ENCODE assay signal across 34 cellular contexts in the genomic region with DNA sequence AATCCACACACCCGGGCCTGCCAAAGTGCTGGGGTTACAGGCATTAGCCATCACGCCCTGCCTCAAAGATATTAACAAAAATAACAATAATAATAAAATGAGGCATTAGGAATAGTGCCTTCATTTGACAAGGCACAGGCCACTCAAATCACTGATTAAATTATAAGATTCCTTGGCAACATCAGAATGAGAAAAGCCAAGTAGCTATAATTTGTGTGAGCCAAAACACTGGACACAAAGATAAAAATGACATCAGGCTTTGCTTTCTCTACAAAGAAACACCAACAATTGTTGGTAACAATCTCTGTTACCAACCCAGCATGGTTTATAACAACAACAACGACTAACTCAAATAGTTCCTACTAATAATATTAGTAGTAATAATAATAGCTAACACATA.
"Had no signal": no experiment of that assay in that cellular context is flagged by ENCODE, and none has a peak within 500 bp of the region (broad histone marks: within the 10 kb centered on the region; RNA-seq: fewer than 3 reads in every experiment).

No MANE protein-coding gene starts in this region.

- H3K27me3 ChIP-seq: MG63 had no signal

- H3K9me3 ChIP-seq: MG63 had no signal

- DNase-seq: Karpas-422, Kasumi-1, MG63, MM.1S, MV-4-11, NCI-H1048, NCI-H1092, NCI-H1092 treated with DMSO at 0.1 percent for 48 hours, NCI-H1105, NCI-H1105 treated with DMSO at 0.1 percent for 48 hours, NCI-H1417, NCI-H1417 treated with DMSO at 0.1 percent for 48 hours, NCI-H1436, NCI-H1436 treated with DMSO at 0.1 percent for 48 hours, NCI-H146, NCI-H1694, NCI-H1694 treated with DMSO at 0.1 percent for 48 hours, NCI-H187, NCI-H187 treated with DMSO at 0.1 percent for 48 hours, NCI-H1930, NCI-H2029, NCI-H2029 treated with DMSO at 0.1 percent for 48 hours, NCI-H2081, NCI-H2081 treated with DMSO at 0.1 percent for 48 hours, NCI-H2107, NCI-H2171, NCI-H2171 treated with DMSO at 0.1 percent for 48 hours, NCI-H2227 treated with DMSO at 0.1 percent for 48 hours, NCI-H226, NCI-H345, NCI-H446, NCI-H446 treated with DMSO at 0.1 percent for 48 hours, NCI-H510A, NCI-H510A treated with DMSO at 0.1 percent for 48 hours had no signal

- H3K36me3 ChIP-seq: MG63 had no signal

- H3K4me3 ChIP-seq: MG63 had no signal
